In genomic region chr17:73404246-73404645, GRCh38 we compare ENCODE assay signal across 19 cellular contexts.
"Had no signal": no experiment of that assay in that cellular context is flagged by ENCODE, and none has a peak within 500 bp of the region (broad histone marks: within the 10 kb centered on the region; RNA-seq: fewer than 3 reads in every experiment).

No MANE protein-coding gene starts in this region.

- H3K4me2 ChIP-seq: hepatocyte had no signal

- H3K9me3 ChIP-seq: gastroesophageal sphincter, right atrium auricular region, tibial nerve had no signal

- H3K4me3 ChIP-seq: gastroesophageal sphincter, hepatocyte, right atrium auricular region, tibial nerve had no signal

- ATAC-seq: gastroesophageal sphincter; left colon; naive thymus-derived CD8-positive, alpha-beta T cell had no signal

- H3K79me2 ChIP-seq: hepatocyte had no signal

- H3K27ac ChIP-seq: brain microvascular endothelial cell, gastroesophageal sphincter, hepatocyte, right atrium auricular region, tibial nerve, VCaP had no signal

- H3K4me1 ChIP-seq: gastroesophageal sphincter, right atrium auricular region had no signal

- H3K36me3 ChIP-seq: brain microvascular endothelial cell, gastroesophageal sphincter, right atrium auricular region had no signal

- H3K27me3 ChIP-seq: brain microvascular endothelial cell, gastroesophageal sphincter, hepatocyte, right atrium auricular region, tibial nerve had no signal

- H2AFZ ChIP-seq: hepatocyte had no signal

- DNase-seq: activated CD4-positive, alpha-beta memory T cell treated with anti-CD3 and anti-CD28 coated beads for 36 hours; activated CD4-positive, alpha-beta T cell treated with anti-CD3 and anti-CD28 coated beads for 48 hours; activated CD8-positive, alpha-beta memory T cell treated with anti-CD3 and anti-CD28 coated beads, Interleukin-2, amount 50 U/mL, for 4 hours; activated effector memory CD4-positive, alpha-beta T cell treated with anti-CD3 and anti-CD28 coated beads, Interleukin-2, amount 50 U/mL, for 16 hours; activated naive CD4-positive, alpha-beta T cell treated with anti-CD3 and anti-CD28 coated beads for 36 hours; activated naive CD8-positive, alpha-beta T cell treated with anti-CD3 and anti-CD28 coated beads for 36 hours; activated T-cell treated with anti-CD3 and anti-CD28 coated beads, Interleukin-2, amount 50 U/mL, for 1 hour; brain microvascular endothelial cell; left colon; mesenchymal stem cell; naive thymus-derived CD8-positive, alpha-beta T cell; nucleus accumbens; stimulated activated naive CD4-positive, alpha-beta T cell treated with Interleukin-2 at 50 U/mL for 16 hours; T-helper 9 cell had no signal
